Comparison of ENCODE assay signal across 9 cellular contexts in genomic region chr6:56642366-56643261, GRCh38. TPM values are rescaled to one million over a fixed set of nuclear protein-coding genes. Genes with fewer than 3 reads are reported as not detected.
DNase-seq lines count a peak whose midpoint lies in the region; ATAC-seq, FAIRE-seq and TF ChIP-seq lines count a peak whose summit lies in the region.
"Had no signal": no experiment of that assay in that cellular context is flagged by ENCODE, and none has a peak within 500 bp of the region (broad histone marks: within the 10 kb centered on the region; RNA-seq: fewer than 3 reads in every experiment).

Gene DST, minus strand, starts transcription at chr6:56642889.

- H3K9me3 Mint-ChIP-seq in endodermal cell (no peaks in the 10 kb centered on the region), mesothelial cell of epicardium (no peaks in the 10 kb centered on the region)
- H3K9me3 Mint-ChIP-seq: activated naive CD4-positive, alpha-beta T cell treated with anti-CD3 and anti-CD28 coated beads, Interleukin-2, amount 50 U/mL, for 24 hours had no signal

- H3K4me3 Mint-ChIP-seq in endodermal cell (no peak within 1 kb of the TSS), mesothelial cell of epicardium (no peak within 1 kb of the TSS)
- H3K4me3 Mint-ChIP-seq: activated naive CD4-positive, alpha-beta T cell treated with anti-CD3 and anti-CD28 coated beads, Interleukin-2, amount 50 U/mL, for 24 hours had no signal

- H3K27ac ChIP-seq in A549, result peak within 1 kb of the TSS; percentile 73 to 81
- H3K27ac ChIP-seq in endodermal cell (ENCODE audit: low read depth, low read length), result no peak within 1 kb of the TSS

- H3K27ac Mint-ChIP-seq in endodermal cell, result no peak within 1 kb of the TSS
- no peak within 1 kb of the TSS for H3K27ac Mint-ChIP-seq in mesothelial cell of epicardium
- H3K27ac Mint-ChIP-seq: activated naive CD4-positive, alpha-beta T cell treated with anti-CD3 and anti-CD28 coated beads, Interleukin-2, amount 50 U/mL, for 24 hours had no signal

- H3K27me3 ChIP-seq in endodermal cell (ENCODE audit: control insufficient read depth, insufficient read depth, low read length, poor library complexity, severe bottlenecking), result no peaks in the 10 kb centered on the region

- H3K4me1 Mint-ChIP-seq in endodermal cell, result peaks cover 14% of the 10 kb centered on the region
- H3K4me1 Mint-ChIP-seq in mesothelial cell of epicardium, result peaks cover 2% of the 10 kb centered on the region
- H3K4me1 Mint-ChIP-seq: activated naive CD4-positive, alpha-beta T cell treated with anti-CD3 and anti-CD28 coated beads, Interleukin-2, amount 50 U/mL, for 24 hours had no signal

- no peak for TF ChIP-seq RAD21 in A549 (conservative IDR thresholded peaks at IDR 0.05 in 1 of 2, IDR thresholded peaks at IDR 0.05 in 1 of 2)

- ATAC-seq in A549, result peak; percentile 77 to 88; a peak in 5 of 6 replicates
- no peak for ATAC-seq in HG03342 (IDR thresholded peaks at IDR 0.05; ENCODE audit: unreplicated experiment)
- no peak for ATAC-seq in HG03108 (IDR thresholded peaks at IDR 0.05; ENCODE audit: unreplicated experiment)

- no peaks in the 10 kb centered on the region for H3K27me3 Mint-ChIP-seq in endodermal cell (ENCODE audit: insufficient read depth)
- H3K27me3 Mint-ChIP-seq in mesothelial cell of epicardium (ENCODE audit: low read depth), result no peaks in the 10 kb centered on the region
- H3K27me3 Mint-ChIP-seq: activated naive CD4-positive, alpha-beta T cell treated with anti-CD3 and anti-CD28 coated beads, Interleukin-2, amount 50 U/mL, for 24 hours had no signal

- peak within 1 kb of the TSS; percentile 88 for H3K4me2 ChIP-seq in A549

- H3K4me3 ChIP-seq in A549, result peak within 1 kb of the TSS; percentile 36
- no peak within 1 kb of the TSS for H3K4me3 ChIP-seq in endodermal cell (ENCODE audit: low read length)

- H3K36me3 ChIP-seq in endodermal cell (ENCODE audit: control insufficient read depth, insufficient read depth, low read length), result peaks cover 68% of the 10 kb centered on the region

- CTCF ChIA-PET in A549 (lab: Yijun Ruan, JAX), result interaction anchor here (0.6 to 1.7 kb wide), 10 partner anchors 12 to 580 kb away, joined by 3 to 11 read pairs (median 3); partner anchors contain the start of gene RAB23

- TF ChIP-seq CTCF in A549 (IDR thresholded peaks at IDR 0.05) (no peak), endodermal cell (conservative IDR thresholded peaks at IDR 0.05) (no peak), mesothelial cell of epicardium (IDR thresholded peaks at IDR 0.05; ENCODE audit: unreplicated experiment) (no peak)

- POLR2A ChIA-PET in A549 (lab: Yijun Ruan, JAX), result interaction anchor here (1.0 to 1.5 kb wide), 3 partner anchors 10 to 48 kb away, joined by 3 to 4 read pairs (median 4); no protein-coding TSS in a partner anchor

- H3K9me3 ChIP-seq in A549 (no peaks in the 10 kb centered on the region), endodermal cell (ENCODE audit: control insufficient read depth, low read length) (no peaks in the 10 kb centered on the region)

- H3K9ac ChIP-seq in endodermal cell (ENCODE audit: extremely low read depth, low read length, poor library complexity, severe bottlenecking), result no peak within 1 kb of the TSS

- H3K4me1 ChIP-seq in A549, result peaks cover 68% of the 10 kb centered on the region
- peaks cover 3% of the 10 kb centered on the region for H3K4me1 ChIP-seq in endodermal cell (ENCODE audit: control insufficient read depth, insufficient read depth, low read length)

- peak; percentile 28 for FAIRE-seq in A549 (lab: Jason Lieb, UNC)

- TF ChIP-seq EP300 in A549 (IDR thresholded peaks at IDR 0.05), result no peak

- H3K36me3 Mint-ChIP-seq in endodermal cell (ENCODE audit: low read depth) (peaks cover 38% of the 10 kb centered on the region), mesothelial cell of epicardium (peaks cover 21% of the 10 kb centered on the region)
- H3K36me3 Mint-ChIP-seq: activated naive CD4-positive, alpha-beta T cell treated with anti-CD3 and anti-CD28 coated beads, Interleukin-2, amount 50 U/mL, for 24 hours had no signal

- DNase-seq in A549 (ENCODE audit: low read depth in 1 of 2, low spot score in 1 of 2), result peak; percentile 26 to 66
- peak; percentile 72 for DNase-seq in NCI-H226
- DNase-seq in endodermal cell, result no peak
- no peak for DNase-seq in mesothelial cell of epicardium (ENCODE audit: low spot score in 2 of 2, unreplicated experiment in 2 of 2)
- no peak for DNase-seq in NCI-H524 treated with DMSO at 0.1 percent for 48 hours (lab: John Stamatoyannopoulos, UW)
- no peak for DNase-seq in NCI-H82 treated with DMSO at 0.1 percent for 48 hours (lab: John Stamatoyannopoulos, UW; ENCODE audit: unreplicated experiment)

- WGBS in A549 (ENCODE audit: missing lambda C conversion rate), result 9% methylated on average over 7 of the region's 7 CpGs
- 85 to 95% methylated on average over 6 to 7 of the region's 7 CpGs for WGBS in endodermal cell (ENCODE audit: insufficient coverage in 1 of 2, insufficient read length in 1 of 2), 2 experiments

- TF ChIP-seq POLR2A in A549 (IDR thresholded peaks at IDR 0.05; ENCODE audit: low read length), result no peak

TF ChIP-seq in A549, 52 proteins besides CTCF, POLR2A, EP300 and RAD21:
- TF ChIP-seq ELK1 (IDR thresholded peaks at IDR 0.05; ENCODE audit: low read depth, low read length) (no peak), FOSL2 (IDR thresholded peaks at IDR 0.05) (no peak), FOSL2 (CRISPR knock-in tag; IDR thresholded peaks at IDR 0.05) (peak; percentile 66), GATA3 (IDR thresholded peaks at IDR 0.05; ENCODE audit: borderline replicate concordance) (peak; percentile 61; the same call in 1 of the 2 replicates), CEBPB (IDR thresholded peaks at IDR 0.05) (peak in 1 of 2 experiments; percentile 19; a peak in 1 of 4 replicates), JUNB (IDR thresholded peaks at IDR 0.05) (no peak), MAX (IDR thresholded peaks at IDR 0.05) (no peak), NR3C1 (IDR thresholded peaks at IDR 0.05) (no peak), HOXA7 (CRISPR knock-in tag; IDR thresholded peaks at IDR 0.05) (no peak), MYC (IDR thresholded peaks at IDR 0.05; ENCODE audit: borderline replicate concordance, low read length) (no peak), RNF2 (IDR thresholded peaks at IDR 0.05; ENCODE audit: borderline replicate concordance, low read depth) (no peak), E2F6 (IDR thresholded peaks at IDR 0.05; ENCODE audit: borderline replicate concordance, low read depth) (no peak), ZSCAN20 (CRISPR knock-in tag; IDR thresholded peaks at IDR 0.05) (no peak), CHD4 (IDR thresholded peaks at IDR 0.05; ENCODE audit: borderline replicate concordance) (no peak), CBX8 (IDR thresholded peaks at IDR 0.05) (no peak), PHF8 (IDR thresholded peaks at IDR 0.05; ENCODE audit: borderline replicate concordance, low read depth) (no peak), JUN (IDR thresholded peaks at IDR 0.05) (no peak), RCOR1 (IDR thresholded peaks at IDR 0.05; ENCODE audit: low read depth, low read length) (no peak)

RNA-seq across cellular contexts. Expression of gene DST, which starts in this region (rescaled TPM):
- polyA plus RNA-seq in A549 (2011; rRNA removed) (99.0 and 124 TPM in 2 replicates), A549 (2017; fragmentation: RNase III; extraction: RNeasy Plus Mini Kit Qiagen cat#74134 plus additional on column Dnase treatment) (32.4 to 41.6 TPM (median 37.5 TPM) in 3 replicates)
- polyA plus RNA-seq in A549 (2012; cell fraction: cytosol; rRNA removed), result 11.2 and 12.7 TPM in 2 replicates
- polyA plus RNA-seq in A549 (2012; cell fraction: nucleus; rRNA removed), result 75.3 and 145 TPM in 2 replicates
- polyA minus RNA-seq in A549 (2011; rRNA and poly(A)+ RNA removed), result 217 and 226 TPM in 2 replicates
- total RNA-seq in endodermal cell (100 to 1,000 TPM; 101 to 113 TPM), mesothelial cell of epicardium (302 to 317 TPM (median 306 TPM) in 3 replicates)
- polyA plus RNA-seq in endodermal cell (2013, experiment 1 of 2), result 66.5 TPM
- polyA plus RNA-seq in endodermal cell (2013, experiment 2 of 2), result 66.8 TPM

Comparison
In these comparisons a context has a peak if more than half of its experiments do, and no peak if none do; other contexts are left out.
1. ATAC-seq: peak in A549 (2 of 2); none in HG03342 (single experiment) and HG03108 (single experiment).
2. DNase-seq: peak in A549 (2 of 2) and NCI-H226 (single experiment); none in endodermal cell (single experiment), mesothelial cell of epicardium (0 of 2), NCI-H524 treated with DMSO at 0.1 percent for 48 hours (single experiment) and NCI-H82 treated with DMSO at 0.1 percent for 48 hours (single experiment).